ENCODE assay signal across 20 cellular contexts in the genomic region with DNA sequence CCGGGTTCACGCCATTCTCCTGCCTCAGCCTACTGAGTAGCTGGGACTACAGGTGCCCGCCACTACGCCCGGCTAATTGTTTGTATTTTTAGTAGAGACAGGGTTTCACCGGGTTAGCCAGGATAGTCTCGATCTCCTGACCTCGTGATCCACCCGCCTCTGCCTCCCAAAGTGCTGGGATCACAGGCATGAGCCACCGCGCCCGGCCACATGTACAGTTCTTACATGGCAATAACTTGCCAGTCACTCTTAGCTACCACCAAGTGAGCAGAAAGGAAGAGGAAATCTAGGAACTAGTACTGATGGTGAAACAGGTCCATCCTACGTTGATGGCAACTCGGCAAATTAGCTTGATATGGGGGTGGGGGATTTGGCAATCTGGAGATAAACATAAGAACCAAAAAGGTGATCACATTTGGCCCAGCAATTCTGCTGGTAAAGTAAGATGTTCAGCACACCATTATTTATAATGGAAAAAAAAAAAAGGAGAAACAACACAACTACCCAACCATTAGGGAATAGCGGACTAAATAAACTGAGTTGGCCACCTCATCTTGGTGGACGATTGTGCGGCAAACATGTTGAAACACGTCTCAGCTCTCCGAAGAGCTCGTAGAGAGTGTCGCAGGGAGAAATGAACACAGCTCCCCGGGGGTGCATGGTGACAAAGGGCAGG. TPM values are rescaled to one million over a fixed set of nuclear protein-coding genes. Genes with fewer than 3 reads are reported as not detected.
A peak's percentile ranks its signal among the peaks of the same experiment; 100 is the strongest.
DNase-seq lines count a peak whose midpoint lies in the region; ATAC-seq, FAIRE-seq and TF ChIP-seq lines count a peak whose summit lies in the region.
"Had no signal": no experiment of that assay in that cellular context is flagged by ENCODE, and none has a peak within 500 bp of the region (broad histone marks: within the 10 kb centered on the region; RNA-seq: fewer than 3 reads in every experiment).

No MANE protein-coding gene starts in this region.

- no peaks in the 10 kb centered on the region for H3F3A ChIP-seq in GM23248 (ENCODE audit: insufficient read depth)

- peak; percentile 44 for DNase-seq in activated effector memory CD4-positive, alpha-beta T cell treated with anti-CD3 and anti-CD28 coated beads, Interleukin-2, amount 50 U/mL, for 16 hours
- DNase-seq in activated effector memory CD4-positive, alpha-beta T cell treated with Interleukin-2 at 50 U/mL for 16 hours = no peak
- DNase-seq in NOMO-1 treated with DMSO at 0.1 percent for 48 hours (lab: John Stamatoyannopoulos, UW; ENCODE audit: unreplicated experiment) = peak; percentile 27
- DNase-seq in bronchial epithelial cell (ENCODE audit: low read depth) = peak; percentile 70
- DNase-seq in small intestine = peak; percentile 24
- DNase-seq in GM23248 = no peak
- DNase-seq in GM19240 (ENCODE audit: insufficient read length, low spot score) = no peak
- DNase-seq: cerebellar nuclear complex, DMS153, mesendoderm, NCI-H1105, NCI-H2227 treated with DMSO at 0.1 percent for 48 hours, substantia nigra had no signal

- ATAC-seq in GM21619 (IDR thresholded peaks at IDR 0.05; ENCODE audit: unreplicated experiment) = no peak
- ATAC-seq: gastroesophageal sphincter, K562, Panc1, pancreas had no signal

- H3K4me1 ChIP-seq in small intestine (ENCODE audit: control insufficient read depth in 2 of 2, insufficient read depth in 1 of 2, low read depth in 1 of 2, low read length in 1 of 2) (peaks cover 0 to 1% of the 10 kb centered on the region in 2 donors), GM23248 (ENCODE audit: insufficient read depth) (no peaks in the 10 kb centered on the region)

- no peaks in the 10 kb centered on the region for H3K9me2 ChIP-seq in GM23248 (ENCODE audit: insufficient read depth)

- H3K27me3 ChIP-seq in bronchial epithelial cell (ENCODE audit: control insufficient read depth, insufficient read depth, low read length) (peaks cover 46% of the 10 kb centered on the region), small intestine (ENCODE audit: control insufficient read depth in 2 of 2, insufficient read depth in 2 of 2, low read length in 2 of 2) (peaks cover 0 to 14% of the 10 kb centered on the region in 2 donors), GM23248 (replicated peaks; ENCODE audit: insufficient read depth) (peaks cover 48% of the 10 kb centered on the region)

- H2AFZ ChIP-seq in GM23248 = no peak overlapping the region

- no peaks in the 10 kb centered on the region for H3K36me3 ChIP-seq in bronchial epithelial cell (ENCODE audit: control insufficient read depth, insufficient read depth, low read length)
- peaks cover 3 to 23% of the 10 kb centered on the region in 2 donors for H3K36me3 ChIP-seq in small intestine (ENCODE audit: control insufficient read depth in 2 of 2, insufficient read depth in 2 of 2, low read length in 2 of 2)
- no peaks in the 10 kb centered on the region for H3K36me3 ChIP-seq in GM23248 (ENCODE audit: low read depth)
- H3K36me3 ChIP-seq: gastroesophageal sphincter, pancreas had no signal

- H3K4me2 ChIP-seq in GM23248 (ENCODE audit: unreplicated experiment) = no peak overlapping the region

- TF ChIP-seq CTCF in bronchial epithelial cell (IDR thresholded peaks at IDR 0.05; ENCODE audit: insufficient read depth, low read length, severe bottlenecking) = no peak

- 13 to 64% (median 37%) methylated on average over 22 of the region's 22 CpGs for WGBS in small intestine, 3 donors
- 66 to 70% methylated on average over 17 to 22 of the region's 22 CpGs for WGBS in GM23248 (ENCODE audit: low coverage in 1 of 2, low lambda C conversion rate in 2 of 2, missing lambda C conversion rate in 2 of 2), 2 experiments

- no peaks in the 10 kb centered on the region for H3K79me2 ChIP-seq in GM23248 (ENCODE audit: insufficient read depth)

- peak; percentile 32 for FAIRE-seq in bronchial epithelial cell (lab: Jason Lieb, UNC)
- no peak for FAIRE-seq in small intestine (lab: Jason Lieb, UNC)
- FAIRE-seq: endothelial cell of umbilical vein, K562, pancreas had no signal

- H3K4me3 ChIP-seq in bronchial epithelial cell (ENCODE audit: low read depth, low read length) (no peak overlapping the region), small intestine (ENCODE audit: low read depth in 1 of 2, low read length in 2 of 2) (peak overlapping the region in 1 of 2 donors; percentile 18), GM23248 (no peak overlapping the region)
- H3K4me3 ChIP-seq: gastroesophageal sphincter, K562, pancreas had no signal

- no peaks in the 10 kb centered on the region for H3K9me3 ChIP-seq in small intestine (ENCODE audit: control insufficient read depth, low read depth)
- H3K9me3 ChIP-seq in GM23248 (ENCODE audit: low read depth) = no peaks in the 10 kb centered on the region
- H3K9me3 ChIP-seq: gastroesophageal sphincter, pancreas had no signal

- no peak overlapping the region for H3K9ac ChIP-seq in GM23248

- in situ Hi-C loops in GM23248 (cut with MboI) = no loop called here

- no peaks in the 10 kb centered on the region for H4K20me1 ChIP-seq in GM23248 (ENCODE audit: insufficient read depth)

- H3K27ac ChIP-seq in small intestine (ENCODE audit: low read depth in 1 of 2, low read length in 1 of 2) (peak overlapping the region in 1 of 2 donors; percentile 66), GM23248 (no peak overlapping the region)
- H3K27ac ChIP-seq: gastroesophageal sphincter, pancreas had no signal

RNA-seq across cellular contexts. Expression of a gene that starts 5.3 kb away (rescaled TPM):
- not detected in 2 replicates for total RNA-seq in bronchial epithelial cell
- polyA plus RNA-seq in small intestine = 10 to 100 TPM; 42.2 to 72.4 (median 45.0) TPM
- not detected in 2 replicates for total RNA-seq in GM23248 (2014; rRNA removed; shearing (Covaris generic))
- polyA plus RNA-seq in GM23248 (2016; fragmentation: Nextera tagmentation; extraction: Ambion mirVana) = not detected in 2 replicates
- total RNA-seq: endothelial cell of umbilical vein had no signal
- polyA plus RNA-seq: endothelial cell of umbilical vein had no signal

RNA-seq across cellular contexts. Expression of a gene that starts 5.4 kb away (rescaled TPM):
- 1.7 and 3.2 TPM in 2 replicates for total RNA-seq in bronchial epithelial cell
- polyA plus RNA-seq in small intestine (100 to 1,000 TPM; 118 to 154 (median 127) TPM), GM23248 (2016; fragmentation: Nextera tagmentation; extraction: Ambion mirVana) (4.4 and 4.6 TPM in 2 replicates)
- 14.2 and 23.1 TPM in 2 replicates for total RNA-seq in GM23248 (2014; rRNA removed; shearing (Covaris generic))

RNA-seq across cellular contexts. Expression of a gene that starts 15.8 kb away (rescaled TPM):
- not detected in 2 replicates for total RNA-seq in bronchial epithelial cell
- polyA plus RNA-seq in small intestine (not detected), GM23248 (2016; fragmentation: Nextera tagmentation; extraction: Ambion mirVana) (not detected in 2 replicates)
- total RNA-seq in GM23248 (2014; rRNA removed; shearing (Covaris generic)) = not detected in 2 replicates
- total RNA-seq: endothelial cell of umbilical vein, gastroesophageal sphincter, H7, K562, pancreas had no signal
- polyA plus RNA-seq: endothelial cell of umbilical vein had no signal

RNA-seq across cellular contexts. Expression of a gene that starts 24.1 kb away (rescaled TPM):
- total RNA-seq in bronchial epithelial cell = 1.4 and 3.7 TPM in 2 replicates
- polyA plus RNA-seq in small intestine = 100 to 1,000 TPM in 1 of 3 donors, 10 to 100 TPM in 2; 21.7 to 490 (median 71.3) TPM
- 75.2 and 104 TPM in 2 replicates for total RNA-seq in GM23248 (2014; rRNA removed; shearing (Covaris generic))
- 1,025 and 1,029 TPM in 2 replicates for polyA plus RNA-seq in GM23248 (2016; fragmentation: Nextera tagmentation; extraction: Ambion mirVana)

RNA-seq across cellular contexts. Expression of a gene that starts 30.3 kb away (rescaled TPM):
- total RNA-seq in bronchial epithelial cell = 1.2 and 1.8 TPM in 2 replicates
- polyA plus RNA-seq in small intestine (100 to 1,000 TPM in 1 of 3 donors, 10 to 100 TPM in 1, 1 to 10 TPM in 1; 8.9 to 520 (median 50.0) TPM), GM23248 (2016; fragmentation: Nextera tagmentation; extraction: Ambion mirVana) (180 and 187 TPM in 2 replicates)
- 72.7 and 77.3 TPM in 2 replicates for total RNA-seq in GM23248 (2014; rRNA removed; shearing (Covaris generic))

Comparison
In these comparisons a context has a peak if more than half of its experiments do, and no peak if none do; other contexts are left out.
1. DNase-seq: peak in activated effector memory CD4-positive, alpha-beta T cell treated with anti-CD3 and anti-CD28 coated beads, Interleukin-2, amount 50 U/mL, for 16 hours (single experiment), NOMO-1 treated with DMSO at 0.1 percent for 48 hours (single experiment), bronchial epithelial cell (single experiment) and small intestine (single experiment); none in activated effector memory CD4-positive, alpha-beta T cell treated with Interleukin-2 at 50 U/mL for 16 hours (single experiment), GM23248 (single experiment) and GM19240 (single experiment).